ENCODE assay signal across 8 cellular contexts in genomic region chr2:133843551-133843950, GRCh38.
DNase-seq lines count a peak whose midpoint lies in the region; FAIRE-seq and TF ChIP-seq lines count a peak whose summit lies in the region.
"Had no signal": no experiment of that assay in that cellular context is flagged by ENCODE, and none has a peak within 500 bp of the region (broad histone marks: within the 10 kb centered on the region; RNA-seq: fewer than 3 reads in every experiment).

No MANE protein-coding gene starts in this region.

- CTCF ChIA-PET in AG04450 (lab: Charles Lee), result interaction anchor here (0.6 to 4.4 kb wide), 54 partner anchors 8 to 1929 kb away, joined by 3 to 42 read pairs (median 4); partner anchors contain the start of gene NCKAP5

- FAIRE-seq in bronchial epithelial cell (lab: Jason Lieb, UNC), result no peak

- H3K36me3 ChIP-seq in bronchial epithelial cell (ENCODE audit: control insufficient read depth, insufficient read depth, low read length), result no peaks in the 10 kb centered on the region

- POLR2A ChIA-PET in AG04450 (lab: Yijun Ruan, JAX), result interaction anchor here (1.7 kb wide), 1 partner anchor 26 kb away, joined by 3 read pairs; no protein-coding TSS in a partner anchor

- DNase-seq in AG04450 (ENCODE audit: low read depth, low spot score) (no peak), M059J (ENCODE audit: low read depth) (peak; percentile 45), bronchial epithelial cell (ENCODE audit: low read depth) (peak; percentile 67), left kidney (ENCODE audit: low read depth, low spot score) (peak; percentile 41), NCI-H510A treated with DMSO at 0.1 percent for 48 hours (lab: John Stamatoyannopoulos, UW) (no peak)
- no peak for DNase-seq in activated CD4-positive, alpha-beta T cell treated with anti-CD3 and anti-CD28 coated beads, Interleukin-2, amount 50 U/mL, for 48 hours
- DNase-seq in activated T-cell treated with anti-CD3 and anti-CD28 coated beads, Interleukin-2, amount 50 U/mL, for 48 hours, result no peak
- DNase-seq: NCI-H1417 treated with DMSO at 0.1 percent for 48 hours had no signal

- H3K27me3 ChIP-seq in AG04450 (ENCODE audit: control insufficient read depth, insufficient read depth, low read length) (no peaks in the 10 kb centered on the region), bronchial epithelial cell (ENCODE audit: control insufficient read depth, insufficient read depth, low read length) (no peaks in the 10 kb centered on the region)

- no peaks in the 10 kb centered on the region for H3K9me3 ChIP-seq in AG04450 (ENCODE audit: control insufficient read depth, insufficient read depth, low read length)

- TF ChIP-seq CTCF in AG04450 (IDR thresholded peaks at IDR 0.05; ENCODE audit: low read depth, low read length) (no peak), bronchial epithelial cell (IDR thresholded peaks at IDR 0.05; ENCODE audit: insufficient read depth, low read length, severe bottlenecking) (no peak)

- H3K27ac ChIP-seq in AG04450 (ENCODE audit: low read depth, low read length), result peak overlapping the region; percentile 61

- H3K4me3 ChIP-seq in AG04450 (ENCODE audit: low read depth, low read length), result no peak overlapping the region
- H3K4me3 ChIP-seq in bronchial epithelial cell (ENCODE audit: low read depth, low read length), result no peak overlapping the region

Comparison
In these comparisons a context has a peak if more than half of its experiments do, and no peak if none do; other contexts are left out.
1. DNase-seq: peak in M059J (single experiment), bronchial epithelial cell (single experiment) and left kidney (single experiment); none in AG04450 (single experiment), NCI-H510A treated with DMSO at 0.1 percent for 48 hours (single experiment), activated CD4-positive, alpha-beta T cell treated with anti-CD3 and anti-CD28 coated beads, Interleukin-2, amount 50 U/mL, for 48 hours (0 of 2) and activated T-cell treated with anti-CD3 and anti-CD28 coated beads, Interleukin-2, amount 50 U/mL, for 48 hours (0 of 2).